ENCODE assay signal across 27 cellular contexts in genomic region chr4:122453384-122454000, GRCh38. TPM values are rescaled to one million over a fixed set of nuclear protein-coding genes. Genes with fewer than 3 reads are reported as not detected.
DNase-seq lines count a peak whose midpoint lies in the region; ATAC-seq and TF ChIP-seq lines count a peak whose summit lies in the region.
"Had no signal": no experiment of that assay in that cellular context is flagged by ENCODE, and none has a peak within 500 bp of the region (broad histone marks: within the 10 kb centered on the region; RNA-seq: fewer than 3 reads in every experiment).

No MANE protein-coding gene starts in this region.

- H3K4me1 Mint-ChIP-seq in CD4-positive, alpha-beta T cell (ENCODE audit: low read depth), result peaks cover 58% of the 10 kb centered on the region
- H3K4me1 Mint-ChIP-seq in activated T-helper 1 cell treated with anti-CD3 and anti-CD28 coated beads, Interleukin-12 subunit alpha, Interleukin-12 subunit beta, Interleukin-2, Interleukin-4 antibody, amounts not matched to agents 30 ng/mL and 10 ng/mL and 1 ng/mL, durations not matched to agents 14 hours and 24 hours and 36 hours (ENCODE audit: low read depth), result peaks cover 57% of the 10 kb centered on the region
- H3K4me1 Mint-ChIP-seq: neural progenitor cell had no signal

- H3K36me3 Mint-ChIP-seq in CD4-positive, alpha-beta T cell (ENCODE audit: low read depth), result peaks cover 2% of the 10 kb centered on the region
- peaks cover 27% of the 10 kb centered on the region for H3K36me3 Mint-ChIP-seq in activated T-helper 1 cell treated with anti-CD3 and anti-CD28 coated beads, Interleukin-12 subunit alpha, Interleukin-12 subunit beta, Interleukin-2, Interleukin-4 antibody, amounts not matched to agents 30 ng/mL and 10 ng/mL and 1 ng/mL, durations not matched to agents 14 hours and 24 hours and 36 hours (ENCODE audit: low read depth)
- H3K36me3 Mint-ChIP-seq: memory B cell, neural progenitor cell, T-cell had no signal

- POLR2A ChIA-PET in CD4-positive, alpha-beta T cell (lab: Charles Lee), result interaction anchor here (0.7 kb wide), 1 partner anchor 583 kb away, joined by 4 read pairs; the partner anchor contains the start of gene BBS7

- peak; percentile 11 for DNase-seq in NOMO-1 treated with DMSO at 0.1 percent for 48 hours (lab: John Stamatoyannopoulos, UW; ENCODE audit: unreplicated experiment)
- DNase-seq in NOMO-1 treated with dmso at 0.1 percent for 144 hours (lab: John Stamatoyannopoulos, UW; ENCODE audit: unreplicated experiment), result no peak
- no peak for DNase-seq in CD4-positive, alpha-beta T cell
- no peak for DNase-seq in activated T-helper 1 cell treated with anti-CD3 and anti-CD28 coated beads, Interleukin-12 subunit alpha, Interleukin-12 subunit beta, Interleukin-2, Interleukin-4 antibody, amounts not matched to agents 30 ng/mL and 10 ng/mL and 1 ng/mL, durations not matched to agents 14 hours and 24 hours and 36 hours (ENCODE audit: low spot score)
- DNase-seq in glomerular visceral epithelial cell (ENCODE audit: extremely low spot score), result peak; percentile 68
- no peak for DNase-seq in T-helper 1 cell
- DNase-seq in COLO668 (lab: John Stamatoyannopoulos, UW; ENCODE audit: unreplicated experiment), result no peak
- DNase-seq: 8988T, head of caudate nucleus, left cardiac atrium, MG63, NCI-H1417 treated with DMSO at 0.1 percent for 48 hours, NCI-H2107, NCI-H446 treated with DMSO at 0.1 percent for 48 hours, posterior cingulate gyrus, right lobe of liver, SIG-M5, stomach, T-cell, transverse colon had no signal

- intact Hi-C loops in CD4-positive, alpha-beta T cell (cut with DNase I, micrococcal nuclease), result loop anchor here (5.0 to 10.0 kb wide), 3 partner anchors 136 to 509 kb away; no protein-coding TSS in a partner anchor
- intact Hi-C loops in activated T-helper 1 cell treated with anti-CD3 and anti-CD28 coated beads, Interleukin-12 subunit alpha, Interleukin-12 subunit beta, Interleukin-2, Interleukin-4 antibody, amounts not matched to agents 30 ng/mL and 10 ng/mL and 1 ng/mL, durations not matched to agents 14 hours and 24 hours and 36 hours (cut with micrococcal nuclease), result loop anchor here (10.0 kb wide), 1 partner anchor 961 kb away; no protein-coding TSS in a partner anchor

- no peak overlapping the region for H3K27ac ChIP-seq in CD4-positive, alpha-beta T cell (ENCODE audit: low read depth, low read length)
- H3K27ac ChIP-seq: neural progenitor cell, right lobe of liver, stomach, transverse colon had no signal

- CTCF ChIA-PET in CD4-positive, alpha-beta T cell (lab: Charles Lee), result no interaction called here

- H3K27me3 ChIP-seq in CD4-positive, alpha-beta T cell (ENCODE audit: control insufficient read depth, insufficient read depth, low read length), result no peaks in the 10 kb centered on the region
- H3K27me3 ChIP-seq: MG63, neural progenitor cell, right lobe of liver, stomach, transverse colon had no signal

- ATAC-seq in CD4-positive, alpha-beta T cell (ENCODE audit: poor library complexity), result no peak
- no peak for ATAC-seq in GM21737 (IDR thresholded peaks at IDR 0.05; ENCODE audit: unreplicated experiment)
- ATAC-seq: left cardiac atrium, Panc1, right lobe of liver, T-cell had no signal

- H3K9me3 ChIP-seq in CD4-positive, alpha-beta T cell (ENCODE audit: control insufficient read depth, low read length), result no peaks in the 10 kb centered on the region
- H3K9me3 ChIP-seq: HAP-1, MG63, right lobe of liver, stomach, transverse colon had no signal

- H3K9me3 Mint-ChIP-seq in CD4-positive, alpha-beta T cell, result no peaks in the 10 kb centered on the region
- H3K9me3 Mint-ChIP-seq in activated T-helper 1 cell treated with anti-CD3 and anti-CD28 coated beads, Interleukin-12 subunit alpha, Interleukin-12 subunit beta, Interleukin-2, Interleukin-4 antibody, amounts not matched to agents 30 ng/mL and 10 ng/mL and 1 ng/mL, durations not matched to agents 14 hours and 24 hours and 36 hours, result no peaks in the 10 kb centered on the region
- H3K9me3 Mint-ChIP-seq: memory B cell, neural progenitor cell, T-cell had no signal

- no peak for TF ChIP-seq CTCF in CD4-positive, alpha-beta T cell (IDR thresholded peaks at IDR 0.05)

- no peaks in the 10 kb centered on the region for H3K27me3 Mint-ChIP-seq in CD4-positive, alpha-beta T cell
- H3K27me3 Mint-ChIP-seq in activated T-helper 1 cell treated with anti-CD3 and anti-CD28 coated beads, Interleukin-12 subunit alpha, Interleukin-12 subunit beta, Interleukin-2, Interleukin-4 antibody, amounts not matched to agents 30 ng/mL and 10 ng/mL and 1 ng/mL, durations not matched to agents 14 hours and 24 hours and 36 hours (ENCODE audit: insufficient read depth), result no peaks in the 10 kb centered on the region
- H3K27me3 Mint-ChIP-seq: T-cell had no signal

- no peak overlapping the region for H3K27ac Mint-ChIP-seq in CD4-positive, alpha-beta T cell
- H3K27ac Mint-ChIP-seq in activated T-helper 1 cell treated with anti-CD3 and anti-CD28 coated beads, Interleukin-12 subunit alpha, Interleukin-12 subunit beta, Interleukin-2, Interleukin-4 antibody, amounts not matched to agents 30 ng/mL and 10 ng/mL and 1 ng/mL, durations not matched to agents 14 hours and 24 hours and 36 hours, result peak overlapping the region; percentile 75
- H3K27ac Mint-ChIP-seq: memory B cell, neural progenitor cell had no signal

- H3K4me3 Mint-ChIP-seq in CD4-positive, alpha-beta T cell, result peak overlapping the region; percentile 26
- H3K4me3 Mint-ChIP-seq in activated T-helper 1 cell treated with anti-CD3 and anti-CD28 coated beads, Interleukin-12 subunit alpha, Interleukin-12 subunit beta, Interleukin-2, Interleukin-4 antibody, amounts not matched to agents 30 ng/mL and 10 ng/mL and 1 ng/mL, durations not matched to agents 14 hours and 24 hours and 36 hours, result peak overlapping the region; percentile 83
- H3K4me3 Mint-ChIP-seq: memory B cell, neural progenitor cell, T-cell had no signal

RNA-seq across cellular contexts. Expression of gene IL2, which starts 3.0 kb away (rescaled TPM):
- 1 to 10 TPM; 3.7 to 4.7 TPM for total RNA-seq in CD4-positive, alpha-beta T cell
- total RNA-seq in activated T-helper 1 cell treated with anti-CD3 and anti-CD28 coated beads, Interleukin-12 subunit alpha, Interleukin-12 subunit beta, Interleukin-2, Interleukin-4 antibody, amounts not matched to agents 30 ng/mL and 10 ng/mL and 1 ng/mL, durations not matched to agents 14 hours and 24 hours and 36 hours, result 595 and 611 TPM in 2 replicates
- total RNA-seq: cerebellum, HT-29, left cardiac atrium, right lobe of liver, transverse colon had no signal

Comparison
In these comparisons a context has a peak if more than half of its experiments do, and no peak if none do; other contexts are left out.
1. DNase-seq: peak in NOMO-1 treated with DMSO at 0.1 percent for 48 hours (single experiment) and glomerular visceral epithelial cell (single experiment); none in NOMO-1 treated with dmso at 0.1 percent for 144 hours (single experiment), CD4-positive, alpha-beta T cell (0 of 10), activated T-helper 1 cell treated with anti-CD3 and anti-CD28 coated beads, Interleukin-12 subunit alpha, Interleukin-12 subunit beta, Interleukin-2, Interleukin-4 antibody, amounts not matched to agents 30 ng/mL and 10 ng/mL and 1 ng/mL, durations not matched to agents 14 hours and 24 hours and 36 hours (single experiment), T-helper 1 cell (0 of 5) and COLO668 (single experiment).
2. RNA of gene IL2, which starts 3.0 kb away (total RNA-seq): 595 to 611 TPM in activated T-helper 1 cell treated with anti-CD3 and anti-CD28 coated beads, Interleukin-12 subunit alpha, Interleukin-12 subunit beta, Interleukin-2, Interleukin-4 antibody, amounts not matched to agents 30 ng/mL and 10 ng/mL and 1 ng/mL, durations not matched to agents 14 hours and 24 hours and 36 hours; 3.7 to 4.7 TPM in CD4-positive, alpha-beta T cell; every median in the first group is over 100 times any median in the second.